ENCODE assay signal across 1 cellular context in the genomic region with DNA sequence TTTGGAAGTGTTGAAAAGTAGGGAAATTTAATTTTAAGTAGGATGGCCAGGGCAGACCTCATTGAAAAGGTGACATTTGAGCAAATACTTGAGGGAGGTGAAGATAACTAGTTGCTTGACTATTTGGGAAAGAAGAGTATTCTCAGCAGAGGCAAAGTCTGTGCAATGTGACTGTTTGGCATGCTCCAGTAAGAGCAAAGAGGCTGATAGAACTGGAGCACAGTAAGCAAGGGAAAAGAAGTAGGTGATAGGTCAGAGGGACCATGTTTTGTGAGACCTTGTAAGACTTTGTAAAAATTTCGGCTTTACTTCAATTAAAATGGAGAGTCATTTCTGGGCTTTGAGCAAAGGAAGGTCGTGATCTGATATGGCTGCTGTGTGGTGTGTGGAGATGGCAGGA.
TF ChIP-seq lines count a peak whose summit lies in the region.

No MANE protein-coding gene starts in this region.

TF ChIP-seq in H1, 55 proteins besides CTCF, POLR2A, EP300 and RAD21:
- no peak for TF ChIP-seq ASH2L (IDR thresholded peaks at IDR 0.05; ENCODE audit: low read length)
- no peak for TF ChIP-seq JUND (IDR thresholded peaks at IDR 0.05; ENCODE audit: low read length)
- no peak for TF ChIP-seq SIX5 (IDR thresholded peaks at IDR 0.05; ENCODE audit: low read depth, low read length)
- TF ChIP-seq, protein P1, sequence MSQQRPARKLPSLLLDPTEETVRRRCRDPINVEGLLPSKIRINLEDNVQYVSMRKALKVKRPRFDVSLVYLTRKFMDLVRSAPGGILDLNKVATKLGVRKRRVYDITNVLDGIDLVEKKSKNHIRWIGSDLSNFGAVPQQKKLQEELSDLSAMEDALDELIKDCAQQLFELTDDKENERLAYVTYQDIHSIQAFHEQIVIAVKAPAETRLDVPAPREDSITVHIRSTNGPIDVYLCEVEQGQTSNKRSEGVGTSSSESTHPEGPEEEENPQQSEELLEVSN (IDR thresholded peaks at IDR 0.05) = no peak
- no peak for TF ChIP-seq GABPA (IDR thresholded peaks at IDR 0.05; ENCODE audit: borderline replicate concordance, insufficient read depth, low read length)
- TF ChIP-seq POLR2AphosphoS5 (IDR thresholded peaks at IDR 0.05; ENCODE audit: low read depth, low read length) = no peak
- no peak for TF ChIP-seq JUN (IDR thresholded peaks at IDR 0.05; ENCODE audit: low read depth, low read length)
- TF ChIP-seq, protein P2, sequence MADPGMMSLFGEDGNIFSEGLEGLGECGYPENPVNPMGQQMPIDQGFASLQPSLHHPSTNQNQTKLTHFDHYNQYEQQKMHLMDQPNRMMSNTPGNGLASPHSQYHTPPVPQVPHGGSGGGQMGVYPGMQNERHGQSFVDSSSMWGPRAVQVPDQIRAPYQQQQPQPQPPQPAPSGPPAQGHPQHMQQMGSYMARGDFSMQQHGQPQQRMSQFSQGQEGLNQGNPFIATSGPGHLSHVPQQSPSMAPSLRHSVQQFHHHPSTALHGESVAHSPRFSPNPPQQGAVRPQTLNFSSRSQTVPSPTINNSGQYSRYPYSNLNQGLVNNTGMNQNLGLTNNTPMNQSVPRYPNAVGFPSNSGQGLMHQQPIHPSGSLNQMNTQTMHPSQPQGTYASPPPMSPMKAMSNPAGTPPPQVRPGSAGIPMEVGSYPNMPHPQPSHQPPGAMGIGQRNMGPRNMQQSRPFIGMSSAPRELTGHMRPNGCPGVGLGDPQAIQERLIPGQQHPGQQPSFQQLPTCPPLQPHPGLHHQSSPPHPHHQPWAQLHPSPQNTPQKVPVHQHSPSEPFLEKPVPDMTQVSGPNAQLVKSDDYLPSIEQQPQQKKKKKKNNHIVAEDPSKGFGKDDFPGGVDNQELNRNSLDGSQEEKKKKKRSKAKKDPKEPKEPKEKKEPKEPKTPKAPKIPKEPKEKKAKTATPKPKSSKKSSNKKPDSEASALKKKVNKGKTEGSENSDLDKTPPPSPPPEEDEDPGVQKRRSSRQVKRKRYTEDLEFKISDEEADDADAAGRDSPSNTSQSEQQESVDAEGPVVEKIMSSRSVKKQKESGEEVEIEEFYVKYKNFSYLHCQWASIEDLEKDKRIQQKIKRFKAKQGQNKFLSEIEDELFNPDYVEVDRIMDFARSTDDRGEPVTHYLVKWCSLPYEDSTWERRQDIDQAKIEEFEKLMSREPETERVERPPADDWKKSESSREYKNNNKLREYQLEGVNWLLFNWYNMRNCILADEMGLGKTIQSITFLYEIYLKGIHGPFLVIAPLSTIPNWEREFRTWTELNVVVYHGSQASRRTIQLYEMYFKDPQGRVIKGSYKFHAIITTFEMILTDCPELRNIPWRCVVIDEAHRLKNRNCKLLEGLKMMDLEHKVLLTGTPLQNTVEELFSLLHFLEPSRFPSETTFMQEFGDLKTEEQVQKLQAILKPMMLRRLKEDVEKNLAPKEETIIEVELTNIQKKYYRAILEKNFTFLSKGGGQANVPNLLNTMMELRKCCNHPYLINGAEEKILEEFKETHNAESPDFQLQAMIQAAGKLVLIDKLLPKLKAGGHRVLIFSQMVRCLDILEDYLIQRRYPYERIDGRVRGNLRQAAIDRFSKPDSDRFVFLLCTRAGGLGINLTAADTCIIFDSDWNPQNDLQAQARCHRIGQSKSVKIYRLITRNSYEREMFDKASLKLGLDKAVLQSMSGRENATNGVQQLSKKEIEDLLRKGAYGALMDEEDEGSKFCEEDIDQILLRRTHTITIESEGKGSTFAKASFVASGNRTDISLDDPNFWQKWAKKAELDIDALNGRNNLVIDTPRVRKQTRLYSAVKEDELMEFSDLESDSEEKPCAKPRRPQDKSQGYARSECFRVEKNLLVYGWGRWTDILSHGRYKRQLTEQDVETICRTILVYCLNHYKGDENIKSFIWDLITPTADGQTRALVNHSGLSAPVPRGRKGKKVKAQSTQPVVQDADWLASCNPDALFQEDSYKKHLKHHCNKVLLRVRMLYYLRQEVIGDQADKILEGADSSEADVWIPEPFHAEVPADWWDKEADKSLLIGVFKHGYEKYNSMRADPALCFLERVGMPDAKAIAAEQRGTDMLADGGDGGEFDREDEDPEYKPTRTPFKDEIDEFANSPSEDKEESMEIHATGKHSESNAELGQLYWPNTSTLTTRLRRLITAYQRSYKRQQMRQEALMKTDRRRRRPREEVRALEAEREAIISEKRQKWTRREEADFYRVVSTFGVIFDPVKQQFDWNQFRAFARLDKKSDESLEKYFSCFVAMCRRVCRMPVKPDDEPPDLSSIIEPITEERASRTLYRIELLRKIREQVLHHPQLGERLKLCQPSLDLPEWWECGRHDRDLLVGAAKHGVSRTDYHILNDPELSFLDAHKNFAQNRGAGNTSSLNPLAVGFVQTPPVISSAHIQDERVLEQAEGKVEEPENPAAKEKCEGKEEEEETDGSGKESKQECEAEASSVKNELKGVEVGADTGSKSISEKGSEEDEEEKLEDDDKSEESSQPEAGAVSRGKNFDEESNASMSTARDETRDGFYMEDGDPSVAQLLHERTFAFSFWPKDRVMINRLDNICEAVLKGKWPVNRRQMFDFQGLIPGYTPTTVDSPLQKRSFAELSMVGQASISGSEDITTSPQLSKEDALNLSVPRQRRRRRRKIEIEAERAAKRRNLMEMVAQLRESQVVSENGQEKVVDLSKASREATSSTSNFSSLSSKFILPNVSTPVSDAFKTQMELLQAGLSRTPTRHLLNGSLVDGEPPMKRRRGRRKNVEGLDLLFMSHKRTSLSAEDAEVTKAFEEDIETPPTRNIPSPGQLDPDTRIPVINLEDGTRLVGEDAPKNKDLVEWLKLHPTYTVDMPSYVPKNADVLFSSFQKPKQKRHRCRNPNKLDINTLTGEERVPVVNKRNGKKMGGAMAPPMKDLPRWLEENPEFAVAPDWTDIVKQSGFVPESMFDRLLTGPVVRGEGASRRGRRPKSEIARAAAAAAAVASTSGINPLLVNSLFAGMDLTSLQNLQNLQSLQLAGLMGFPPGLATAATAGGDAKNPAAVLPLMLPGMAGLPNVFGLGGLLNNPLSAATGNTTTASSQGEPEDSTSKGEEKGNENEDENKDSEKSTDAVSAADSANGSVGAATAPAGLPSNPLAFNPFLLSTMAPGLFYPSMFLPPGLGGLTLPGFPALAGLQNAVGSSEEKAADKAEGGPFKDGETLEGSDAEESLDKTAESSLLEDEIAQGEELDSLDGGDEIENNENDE (IDR thresholded peaks at IDR 0.05; ENCODE audit: insufficient replicate concordance, low read length) = no peak
- no peak for TF ChIP-seq CBX5 (IDR thresholded peaks at IDR 0.05; ENCODE audit: low read depth, low read length)
- TF ChIP-seq TAF7 (optimal IDR thresholded peaks at IDR 0.05; ENCODE audit: borderline replicate concordance, low read depth, low read length) = no peak
- TF ChIP-seq SIRT6 (IDR thresholded peaks at IDR 0.05; ENCODE audit: low read length) = no peak
- TF ChIP-seq POU5F1 (IDR thresholded peaks at IDR 0.05; ENCODE audit: low read depth, low read length) = no peak
- TF ChIP-seq HDAC2 (IDR thresholded peaks at IDR 0.05; ENCODE audit: borderline replicate concordance in 1 of 2, low read depth in 2 of 2, low read length in 2 of 2) = no peak
- no peak for TF ChIP-seq BRCA1 (IDR thresholded peaks at IDR 0.05; ENCODE audit: low read depth, low read length)
- TF ChIP-seq SAP30 (IDR thresholded peaks at IDR 0.05; ENCODE audit: insufficient read depth, insufficient replicate concordance, low read length) = no peak
